In genomic region chr18:58694720-58695468, GRCh38 we compare ENCODE assay signal across 16 cellular contexts. TPM values are rescaled to one million over a fixed set of nuclear protein-coding genes. Genes with fewer than 3 reads are reported as not detected.
A peak's percentile ranks its signal among the peaks of the same experiment; 100 is the strongest.
DNase-seq lines count a peak whose midpoint lies in the region; ATAC-seq and TF ChIP-seq lines count a peak whose summit lies in the region.
"Had no signal": no experiment of that assay in that cellular context is flagged by ENCODE, and none has a peak within 500 bp of the region (broad histone marks: within the 10 kb centered on the region; RNA-seq: fewer than 3 reads in every experiment).

No MANE protein-coding gene starts in this region.

- intact Hi-C loops in activated naive CD4-positive, alpha-beta T cell treated with anti-CD3 and anti-CD28 coated beads for 36 hours (cut with micrococcal nuclease), result loop anchor here (1.0 to 5.0 kb wide), 4 partner anchors 67 to 862 kb away; partner anchors contain the start of gene LMAN1

- peaks cover 43% of the 10 kb centered on the region for H3K36me3 Mint-ChIP-seq in activated naive CD4-positive, alpha-beta T cell treated with anti-CD3 and anti-CD28 coated beads for 36 hours (ENCODE audit: low read depth)
- peaks cover 27 to 38% of the 10 kb centered on the region in 2 donors for H3K36me3 Mint-ChIP-seq in activated naive CD4-positive, alpha-beta T cell treated with anti-CD3 and anti-CD28 coated beads, Interleukin-2, amount 50 U/mL, for 72 hours
- H3K36me3 Mint-ChIP-seq in naive B cell (peaks cover 10 to 32% of the 10 kb centered on the region in 2 donors), type B pancreatic cell (peaks cover 29% of the 10 kb centered on the region)

- H3K9me3 Mint-ChIP-seq in activated naive CD4-positive, alpha-beta T cell treated with anti-CD3 and anti-CD28 coated beads for 36 hours, result peaks cover 2% of the 10 kb centered on the region
- H3K9me3 Mint-ChIP-seq in activated naive CD4-positive, alpha-beta T cell treated with anti-CD3 and anti-CD28 coated beads, Interleukin-2, amount 50 U/mL, for 72 hours, result peaks cover 0 to 11% of the 10 kb centered on the region in 2 donors
- H3K9me3 Mint-ChIP-seq in naive B cell (no peaks in the 10 kb centered on the region), type B pancreatic cell (no peaks in the 10 kb centered on the region)

- H3K4me3 Mint-ChIP-seq in activated naive CD4-positive, alpha-beta T cell treated with anti-CD3 and anti-CD28 coated beads for 36 hours, result no peak overlapping the region
- H3K4me3 Mint-ChIP-seq in naive B cell (no peak overlapping the region), type B pancreatic cell (no peak overlapping the region)
- H3K4me3 Mint-ChIP-seq: CD14-positive monocyte had no signal

- peak overlapping the region; percentile 81 for H3K27ac Mint-ChIP-seq in activated naive CD4-positive, alpha-beta T cell treated with anti-CD3 and anti-CD28 coated beads for 36 hours
- H3K27ac Mint-ChIP-seq in activated naive CD4-positive, alpha-beta T cell treated with anti-CD3 and anti-CD28 coated beads, Interleukin-2, amount 50 U/mL, for 72 hours, result peak overlapping the region; percentile 49 to 69
- H3K27ac Mint-ChIP-seq in naive B cell (peak overlapping the region; percentile 36 to 88 (median 65)), type B pancreatic cell (no peak overlapping the region)

- H3K4me3 ChIP-seq in HUES6 (ENCODE audit: low read depth, low read length), result no peak overlapping the region
- H3K4me3 ChIP-seq: heart right ventricle, tibial artery had no signal

- no peak overlapping the region for H3K9ac ChIP-seq in HUES6 (ENCODE audit: low read length)
- H3K9ac ChIP-seq: KMS-11 had no signal

- no peak for TF ChIP-seq CTCF in type B pancreatic cell (conservative IDR thresholded peaks at IDR 0.05)

- no peaks in the 10 kb centered on the region for H3K27me3 Mint-ChIP-seq in activated naive CD4-positive, alpha-beta T cell treated with anti-CD3 and anti-CD28 coated beads for 36 hours (ENCODE audit: low read depth)
- no peaks in the 10 kb centered on the region for H3K27me3 Mint-ChIP-seq in naive B cell
- no peaks in the 10 kb centered on the region for H3K27me3 Mint-ChIP-seq in type B pancreatic cell

- 0 out of 2 replicates have a peak overlapping the region, but pooled peaks have one; percentile 22 for H3K27ac ChIP-seq in HUES6 (ENCODE audit: low read depth, low read length)
- H3K27ac ChIP-seq: heart right ventricle, KMS-11, tibial artery had no signal

- peaks cover 22% of the 10 kb centered on the region; the same call in 1 of the 2 replicates for H3K4me1 ChIP-seq in HUES6 (ENCODE audit: control insufficient read depth, insufficient read depth, low read length)
- H3K4me1 ChIP-seq: tibial artery had no signal

- no peak for DNase-seq in activated naive CD4-positive, alpha-beta T cell treated with anti-CD3 and anti-CD28 coated beads for 36 hours
- DNase-seq in activated naive CD4-positive, alpha-beta T cell treated with anti-CD3 and anti-CD28 coated beads, Interleukin-2, amount 50 U/mL, for 16 hours, result no peak
- DNase-seq in activated naive CD4-positive, alpha-beta T cell treated with anti-CD3 and anti-CD28 coated beads, Interleukin-2, amount 50 U/mL, for 72 hours (ENCODE audit: low spot score in 2 of 2), result no peak
- no peak for DNase-seq in naive B cell
- no peak for DNase-seq in NCI-H2171 treated with DMSO at 0.1 percent for 48 hours (lab: John Stamatoyannopoulos, UW)
- no peak for DNase-seq in type B pancreatic cell (ENCODE audit: extremely low spot score, unreplicated experiment)
- DNase-seq: DMS53, heart right ventricle, NCI-H2081, NCI-H510A treated with DMSO at 0.1 percent for 48 hours, RPMI8226, tibial artery had no signal

- no peak for ATAC-seq in activated naive CD4-positive, alpha-beta T cell treated with anti-CD3 and anti-CD28 coated beads, Interleukin-2, amount 50 U/mL, for 72 hours
- ATAC-seq in naive B cell (ENCODE audit: low read depth in 2 of 2), result no peak
- no peak for ATAC-seq in HG03175 (IDR thresholded peaks at IDR 0.05; ENCODE audit: unreplicated experiment)

- H3K27me3 ChIP-seq in HUES6 (ENCODE audit: control insufficient read depth, insufficient read depth, low read length), result no peaks in the 10 kb centered on the region
- H3K27me3 ChIP-seq: heart right ventricle, tibial artery had no signal

- H3K9me3 ChIP-seq in HUES6 (ENCODE audit: control insufficient read depth, insufficient read depth, low read depth, low read length), result no peaks in the 10 kb centered on the region
- H3K9me3 ChIP-seq: heart right ventricle, tibial artery had no signal

- peaks cover 74% of the 10 kb centered on the region for H3K4me1 Mint-ChIP-seq in activated naive CD4-positive, alpha-beta T cell treated with anti-CD3 and anti-CD28 coated beads for 36 hours (ENCODE audit: low read depth)
- H3K4me1 Mint-ChIP-seq in naive B cell, result peaks cover 38 to 45% (median 39%) of the 10 kb centered on the region in 3 donors
- peaks cover 3% of the 10 kb centered on the region for H3K4me1 Mint-ChIP-seq in type B pancreatic cell (ENCODE audit: unreplicated experiment)

- CTCF ChIA-PET in activated naive CD4-positive, alpha-beta T cell treated with anti-CD3 and anti-CD28 coated beads for 36 hours (lab: Charles Lee), result interaction anchor here (0.6 kb wide), 1 partner anchor 11 kb away, joined by 3 read pairs; no protein-coding TSS in a partner anchor

- peaks cover 49% of the 10 kb centered on the region for H3K36me3 ChIP-seq in HUES6 (ENCODE audit: control insufficient read depth, insufficient read depth, low read length)

RNA-seq across cellular contexts. Expression of gene MALT1, which starts 23.6 kb away (rescaled TPM):
- total RNA-seq in activated naive CD4-positive, alpha-beta T cell treated with anti-CD3 and anti-CD28 coated beads for 36 hours, result 10 to 100 TPM; 39.7 to 41.0 TPM
- 10 to 100 TPM; 34.0 to 70.8 TPM for total RNA-seq in activated naive CD4-positive, alpha-beta T cell treated with anti-CD3 and anti-CD28 coated beads, Interleukin-2, amount 50 U/mL, for 72 hours
- 10 to 100 TPM; 57.8 to 85.2 (median 63.0) TPM for polyA plus RNA-seq in naive B cell (ENCODE audit: low read depth in 6 of 6)
- total RNA-seq in type B pancreatic cell (ENCODE audit: low replicate concordance), result 17.9 and 29.7 TPM in 2 replicates
